ENCODE assay signal across 8 cellular contexts in the genomic region with DNA sequence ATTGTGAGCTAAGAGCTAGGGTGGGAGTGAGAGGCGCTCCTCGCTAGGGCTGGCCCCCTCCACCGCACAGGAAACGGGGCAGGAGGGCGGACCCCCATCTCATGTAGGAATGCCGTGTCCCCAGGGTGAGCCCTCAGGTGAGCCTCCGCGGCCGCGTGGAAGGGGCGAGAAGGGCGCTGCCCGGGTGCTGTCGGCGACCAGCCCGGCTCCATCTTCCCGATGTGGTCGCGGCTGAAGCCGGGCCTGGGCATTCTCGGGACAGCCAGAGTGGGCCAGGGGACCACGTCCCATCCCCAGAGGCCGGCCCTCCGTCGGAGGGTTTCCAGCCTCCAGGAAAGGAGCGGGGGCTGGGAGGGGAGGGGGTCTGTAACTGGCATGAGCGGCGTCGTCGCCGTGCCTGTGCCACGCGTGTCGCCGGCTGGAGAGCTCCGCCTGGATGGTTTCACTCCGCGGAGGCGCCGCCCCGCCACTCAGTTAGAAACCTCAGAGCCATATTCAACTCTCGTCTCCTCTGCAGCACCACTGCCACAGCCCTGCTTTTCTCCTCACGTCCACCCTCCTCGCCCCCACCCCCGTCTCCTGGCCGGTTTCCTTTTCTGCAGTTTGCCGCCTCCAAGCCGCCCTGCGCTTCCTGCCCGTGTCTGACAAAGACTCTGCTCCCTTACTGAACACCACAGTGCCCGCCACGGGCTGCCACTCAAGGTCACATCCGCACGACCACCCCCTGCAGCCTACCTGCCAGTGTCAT. TPM values are rescaled to one million over a fixed set of nuclear protein-coding genes. Genes with fewer than 3 reads are reported as not detected.
DNase-seq lines count a peak whose midpoint lies in the region; ATAC-seq, FAIRE-seq and TF ChIP-seq lines count a peak whose summit lies in the region.

A gene with protein sequence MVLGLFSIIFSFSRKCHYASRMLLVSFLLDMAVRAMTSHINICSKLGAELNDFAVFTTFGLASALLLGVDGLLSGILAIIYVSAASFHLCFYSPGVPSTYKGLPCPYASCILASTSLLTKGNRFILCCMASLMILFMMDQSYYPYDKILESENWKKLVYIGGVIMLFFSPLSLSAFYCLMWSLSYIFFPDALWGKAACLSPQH (plus strand): TSS at position 46 of the 748 bp plus-strand sequence. CDS start 4,903 bp downstream, outside the sequence.

- intact Hi-C loops in CD8-positive, alpha-beta T cell (cut with DNase I, micrococcal nuclease): loop anchor here in 1 of 2 experiments (1.0 to 2.0 kb wide), 2 partner anchors 18 to 32 kb away; a partner anchor contains a TSS
- intact Hi-C loops in pancreas (cut with DNase I): loop anchor here in 1 of 3 donors (10.0 kb wide), 1 partner anchor 100 kb away; no protein-coding TSS in a partner anchor

- FAIRE-seq in pancreas (lab: Jason Lieb, UNC): no peak

- no peaks in the 10 kb centered on the region for H3K27me3 ChIP-seq in CD8-positive, alpha-beta T cell (ENCODE audit: insufficient read depth, low read length)
- no peaks in the 10 kb centered on the region for H3K27me3 ChIP-seq in pancreas

- peaks cover 22% of the 10 kb centered on the region for H3K4me1 Mint-ChIP-seq in CD8-positive, alpha-beta T cell (ENCODE audit: low read depth)

- H3K9me3 ChIP-seq in CD8-positive, alpha-beta T cell (ENCODE audit: low read length): no peaks in the 10 kb centered on the region
- H3K9me3 ChIP-seq in pancreas: no peaks in the 10 kb centered on the region

- POLR2A ChIA-PET in CD8-positive, alpha-beta T cell (lab: Charles Lee): interaction anchor here (0.7 kb wide), 1 partner anchor 18 kb away, joined by 3 read pairs; a partner anchor contains a TSS

- WGBS in pancreas, 2 donors: 13 to 16% methylated on average over 42 to 54 of the region's 54 CpGs

- CTCF ChIA-PET in CD8-positive, alpha-beta T cell (lab: Charles Lee): interaction anchor here (0.9 to 1.2 kb wide), 2 partner anchors 289 kb away, joined by 3 to 4 read pairs; no protein-coding TSS in a partner anchor

- H3K36me3 ChIP-seq in CD8-positive, alpha-beta T cell (ENCODE audit: insufficient read depth, low read length): peaks cover 4% of the 10 kb centered on the region
- no peaks in the 10 kb centered on the region for H3K36me3 ChIP-seq in pancreas

- peak; percentile 4 to 73 (median 39) for DNase-seq in CD8-positive, alpha-beta T cell
- peak; percentile 44 for DNase-seq in activated CD8-positive, alpha-beta memory T cell treated with anti-CD3 and anti-CD28 coated beads, Interleukin-2, amount 50 U/mL, for 4 hours
- no peak for DNase-seq in epithelial cell of proximal tubule (ENCODE audit: low read depth)
- peak in 2 of 6 donors; percentile 63 to 65 for DNase-seq in pancreas
- no peak for DNase-seq in NCI-H774 (lab: John Stamatoyannopoulos, UW)
- no peak for DNase-seq in SHP77 treated with DMSO at 0.1 percent for 48 hours (lab: John Stamatoyannopoulos, UW)

- H3K27me3 Mint-ChIP-seq in CD8-positive, alpha-beta T cell (ENCODE audit: low read depth): no peaks in the 10 kb centered on the region

- peak within 1 kb of the TSS; percentile 84 for H3K4me3 Mint-ChIP-seq in CD8-positive, alpha-beta T cell

- ATAC-seq in CD8-positive, alpha-beta T cell: peak; percentile 88
- ATAC-seq in pancreas (peak; percentile 24 to 62 (median 54)), HG03108 (IDR thresholded peaks at IDR 0.05; ENCODE audit: unreplicated experiment) (no peak), GM18858 (IDR thresholded peaks at IDR 0.05; ENCODE audit: unreplicated experiment) (no peak)

- TF ChIP-seq CTCF in CD8-positive, alpha-beta T cell (IDR thresholded peaks at IDR 0.05): no peak
- no peak for TF ChIP-seq CTCF in epithelial cell of proximal tubule (conservative IDR thresholded peaks at IDR 0.05; ENCODE audit: low read depth, low read length)
- no peak for TF ChIP-seq CTCF in pancreas (IDR thresholded peaks at IDR 0.05)

- H3K9me3 Mint-ChIP-seq in CD8-positive, alpha-beta T cell: no peaks in the 10 kb centered on the region

- peak within 1 kb of the TSS; percentile 61 for H3K4me3 ChIP-seq in CD8-positive, alpha-beta T cell (ENCODE audit: low read depth, low read length)
- H3K4me3 ChIP-seq in epithelial cell of proximal tubule (ENCODE audit: low read depth, low read length) (peak within 1 kb of the TSS; percentile 40), pancreas (peak within 1 kb of the TSS in 2 of 4 donors; percentile 13 to 42)

- peak within 1 kb of the TSS; percentile 65 for H3K27ac Mint-ChIP-seq in CD8-positive, alpha-beta T cell

- peaks cover 16% of the 10 kb centered on the region for H3K4me1 ChIP-seq in CD8-positive, alpha-beta T cell (ENCODE audit: insufficient read depth, low read length)
- no peaks in the 10 kb centered on the region for H3K4me1 ChIP-seq in pancreas

- no peak within 1 kb of the TSS for H3K27ac ChIP-seq in CD8-positive, alpha-beta T cell (ENCODE audit: low read depth, low read length)
- no peak within 1 kb of the TSS for H3K27ac ChIP-seq in pancreas

- peaks cover 16% of the 10 kb centered on the region for H3K36me3 Mint-ChIP-seq in CD8-positive, alpha-beta T cell

RNA-seq across cellular contexts. Expression of the gene that starts here (rescaled TPM):
- under 1 TPM; 0.44 to 0.57 TPM for total RNA-seq in CD8-positive, alpha-beta T cell
- not detected in 2 replicates for total RNA-seq in epithelial cell of proximal tubule
- total RNA-seq in pancreas: under 1 TPM in 3 of 6 donors, not detected in 3; 0.18 to 0.35 (median 0.23) TPM
- under 1 TPM in 1 of 2 donors, not detected in 1; 0.04 TPM for polyA plus RNA-seq in pancreas

Comparison
In these comparisons a context has a peak if more than half of its experiments do, and no peak if none do; other contexts are left out.
1. Peak in DNase-seq, ATAC-seq and H3K4me3 ChIP-seq in CD8-positive, alpha-beta T cell; RNA of the gene not detected or under 1 TPM.
2. Peak in ATAC-seq in pancreas; RNA of the gene not detected or under 1 TPM.